In genomic region chr1:32636793-32637561, GRCh38 we compare ENCODE assay signal across 14 cellular contexts. TPM values are rescaled to one million over a fixed set of nuclear protein-coding genes. Genes with fewer than 3 reads are reported as not detected.
DNase-seq lines count a peak whose midpoint lies in the region; ATAC-seq lines count a peak whose summit lies in the region.
"Had no signal": no experiment of that assay in that cellular context is flagged by ENCODE, and none has a peak within 500 bp of the region (broad histone marks: within the 10 kb centered on the region; RNA-seq: fewer than 3 reads in every experiment).

No MANE protein-coding gene starts in this region.

- H3K27me3 ChIP-seq in HAP-1 (ENCODE audit: low read depth): no peaks in the 10 kb centered on the region
- no peaks in the 10 kb centered on the region for H3K27me3 ChIP-seq in neuronal stem cell (ENCODE audit: control insufficient read depth in 3 of 3, insufficient read depth in 3 of 3, low read depth in 1 of 3, low read length in 3 of 3)
- H3K27me3 ChIP-seq: MG63 had no signal

- H3K4me3 ChIP-seq in HAP-1 (no peak overlapping the region), neuronal stem cell (ENCODE audit: low read length in 2 of 2) (no peak overlapping the region)
- H3K4me3 ChIP-seq: MG63, skin epidermis had no signal

- H3K14ac ChIP-seq in neuronal stem cell (ENCODE audit: low read length): no peak overlapping the region

- H3K18ac ChIP-seq in neuronal stem cell (ENCODE audit: low read length): no peak overlapping the region

- H2BK15ac ChIP-seq in neuronal stem cell (ENCODE audit: low read length): no peak overlapping the region

- no peak overlapping the region for H3K9ac ChIP-seq in neuronal stem cell (ENCODE audit: low read depth, low read length, poor library complexity)

- no peak overlapping the region for H2BK12ac ChIP-seq in neuronal stem cell (ENCODE audit: low read length)

- no CpG with 5 or more reads among the region's 16 CpGs for WGBS in neuronal stem cell (ENCODE audit: extremely low coverage in 2 of 2, insufficient read length in 2 of 2, insufficient replicate concordance in 1 of 2), 2 donors

- H2BK120ac ChIP-seq in neuronal stem cell (ENCODE audit: low read depth, low read length): no peak overlapping the region

- DNase-seq in HAP-1 (ENCODE audit: low spot score in 2 of 2): peak; percentile 54 to 77
- peak; percentile 49 for DNase-seq in NOMO-1 treated with dmso at 0.1 percent for 144 hours (lab: John Stamatoyannopoulos, UW; ENCODE audit: unreplicated experiment)
- peak; percentile 27 for DNase-seq in neuronal stem cell (ENCODE audit: low spot score)
- DNase-seq in AML-193 (lab: John Stamatoyannopoulos, UW): no peak
- DNase-seq in Right ventricle myocardium inferior (ENCODE audit: missing footprints): no peak
- DNase-seq: activated CD4-positive, alpha-beta T cell treated with anti-CD3 and anti-CD28 coated beads for 48 hours; CD4-positive, alpha-beta memory T cell; effector CD8-positive, alpha-beta T cell; MG63; NCI-H2171 treated with DMSO at 0.1 percent for 48 hours had no signal

- no peak overlapping the region for H2AFZ ChIP-seq in neuronal stem cell (ENCODE audit: low read length)

- H3K79me1 ChIP-seq in neuronal stem cell (ENCODE audit: low read depth, low read length): peaks cover 2% of the 10 kb centered on the region

- no peak overlapping the region for H2AK5ac ChIP-seq in neuronal stem cell (ENCODE audit: low read depth, low read length)

- H3K4ac ChIP-seq in neuronal stem cell (ENCODE audit: low read length): no peak overlapping the region

- ATAC-seq in esophagus mucosa (peak; percentile 95), Right ventricle myocardium inferior (no peak), GM18870 (IDR thresholded peaks at IDR 0.05; ENCODE audit: unreplicated experiment) (no peak), GM21529 (IDR thresholded peaks at IDR 0.05; ENCODE audit: unreplicated experiment) (no peak)

- in situ Hi-C loops in HAP-1 (cut with MboI; ENCODE audit: low sequenced_read_pairs): no loop called here

- H3K9me3 ChIP-seq in HAP-1: no peaks in the 10 kb centered on the region
- no peaks in the 10 kb centered on the region for H3K9me3 ChIP-seq in neuronal stem cell (replicated peaks in 1 of 2; ENCODE audit: control insufficient read depth in 2 of 2, insufficient read depth in 1 of 2, low read depth in 1 of 2, low read length in 2 of 2)
- H3K9me3 ChIP-seq: MG63 had no signal

- H3K36me3 ChIP-seq in HAP-1 (replicated peaks): peaks cover 7% of the 10 kb centered on the region
- peaks cover 0 to 53% of the 10 kb centered on the region in 2 donors for H3K36me3 ChIP-seq in neuronal stem cell (replicated peaks in 1 of 2; ENCODE audit: control insufficient read depth in 2 of 2, insufficient read depth in 2 of 2, low read length in 2 of 2)

- H3K4me2 ChIP-seq in neuronal stem cell (ENCODE audit: insufficient read depth, low read length, poor library complexity, severe bottlenecking): no peak overlapping the region

- intact Hi-C loops in Right ventricle myocardium inferior (cut with DNase I): no loop called here

- peaks cover 40% of the 10 kb centered on the region for H3K4me1 ChIP-seq in HAP-1
- peaks cover 2 to 7% of the 10 kb centered on the region in 2 donors for H3K4me1 ChIP-seq in neuronal stem cell (ENCODE audit: control insufficient read depth in 2 of 2, insufficient read depth in 1 of 2, low read depth in 1 of 2, low read length in 2 of 2)

- H3K27ac ChIP-seq in neuronal stem cell (replicated peaks; ENCODE audit: low read length): peak overlapping the region; percentile 56

- no peak overlapping the region for H4K91ac ChIP-seq in neuronal stem cell (ENCODE audit: low read depth, low read length, poor library complexity)

- no peak overlapping the region for H2BK5ac ChIP-seq in neuronal stem cell (ENCODE audit: low read length)

- no peak overlapping the region for H3K23ac ChIP-seq in neuronal stem cell (ENCODE audit: low read depth, low read length, poor library complexity)

- H4K8ac ChIP-seq in neuronal stem cell (ENCODE audit: low read depth, low read length): no peak overlapping the region

RNA-seq across cellular contexts. Expression of gene ZBTB8OS, which starts 13.4 kb away (rescaled TPM):
- total RNA-seq in esophagus mucosa: 30.6 TPM
- polyA plus RNA-seq in neuronal stem cell (2013, experiment 1 of 2): 43.1 TPM
- 44.1 TPM for polyA plus RNA-seq in neuronal stem cell (2013, experiment 2 of 2)
- 36.4 TPM for total RNA-seq in Right ventricle myocardium inferior

RNA-seq across cellular contexts. Expression of gene RBBP4, which starts 14.0 kb away (rescaled TPM):
- total RNA-seq in esophagus mucosa (95.8 TPM), Right ventricle myocardium inferior (102 TPM)
- 209 TPM for polyA plus RNA-seq in neuronal stem cell (2013, experiment 1 of 2)
- 210 TPM for polyA plus RNA-seq in neuronal stem cell (2013, experiment 2 of 2)

Comparison
In these comparisons a context has a peak if more than half of its experiments do, and no peak if none do; other contexts are left out.
1. DNase-seq: peak in HAP-1 (2 of 2), NOMO-1 treated with dmso at 0.1 percent for 144 hours (single experiment) and neuronal stem cell (single experiment); none in AML-193 (0 of 2) and Right ventricle myocardium inferior (single experiment).